ENCODE assay signal across 19 cellular contexts in genomic region chr4:32987111-32987510, GRCh38.
DNase-seq lines count a peak whose midpoint lies in the region; ATAC-seq, FAIRE-seq and TF ChIP-seq lines count a peak whose summit lies in the region.
"Had no signal": no experiment of that assay in that cellular context is flagged by ENCODE, and none has a peak within 500 bp of the region (broad histone marks: within the 10 kb centered on the region; RNA-seq: fewer than 3 reads in every experiment).

No MANE protein-coding gene starts in this region.

- no peak overlapping the region for H3K23ac ChIP-seq in mesenchymal stem cell (ENCODE audit: low read length in 2 of 2)

- no peak overlapping the region for H2BK120ac ChIP-seq in mesenchymal stem cell (ENCODE audit: low read depth, low read length)

- FAIRE-seq in small intestine (lab: Jason Lieb, UNC) = no peak
- FAIRE-seq: GM12891, GM18507, H1 had no signal

- H4K8ac ChIP-seq in mesenchymal stem cell (ENCODE audit: low read length) = no peak overlapping the region

- H3K36me3 ChIP-seq in mesenchymal stem cell (ENCODE audit: control insufficient read depth in 1 of 2, insufficient read depth in 2 of 2, low read depth in 1 of 2, low read length in 2 of 2) = no peaks in the 10 kb centered on the region
- no peaks in the 10 kb centered on the region for H3K36me3 ChIP-seq in small intestine (ENCODE audit: control insufficient read depth in 2 of 2, insufficient read depth in 2 of 2, low read length in 2 of 2)

- H3K9me3 ChIP-seq in mesenchymal stem cell (ENCODE audit: control insufficient read depth, low read length) = no peaks in the 10 kb centered on the region
- no peaks in the 10 kb centered on the region for H3K9me3 ChIP-seq in small intestine (ENCODE audit: control insufficient read depth, low read depth)
- H3K9me3 ChIP-seq: Caco-2 had no signal

- H3K14ac ChIP-seq in mesenchymal stem cell (ENCODE audit: low read length in 2 of 2) = no peak overlapping the region

- no peak overlapping the region for H3K4me3 ChIP-seq in epithelial cell of esophagus (ENCODE audit: low read length)
- H3K4me3 ChIP-seq in mesenchymal stem cell (ENCODE audit: insufficient read depth in 1 of 2, low read depth in 1 of 2, low read length in 2 of 2) = no peak overlapping the region
- H3K4me3 ChIP-seq in small intestine (ENCODE audit: low read depth in 1 of 2, low read length in 2 of 2) = no peak overlapping the region
- H3K4me3 ChIP-seq: GM23248 had no signal

- H3K27me3 ChIP-seq in mesenchymal stem cell (ENCODE audit: control insufficient read depth in 1 of 2, insufficient read depth in 1 of 2, low read length in 2 of 2) = no peaks in the 10 kb centered on the region
- no peaks in the 10 kb centered on the region for H3K27me3 ChIP-seq in small intestine (ENCODE audit: control insufficient read depth in 2 of 2, insufficient read depth in 2 of 2, low read length in 2 of 2)

- DNase-seq in NCI-H82 (lab: John Stamatoyannopoulos, UW) (peak; percentile 72), epithelial cell of esophagus (ENCODE audit: low read depth) (peak; percentile 5), mesenchymal stem cell (peak; percentile 15), small intestine (peak; percentile 16)
- DNase-seq: C1 segment of cervical spinal cord; Caco-2; CD8-positive, alpha-beta T cell; DMS153; DMS79 treated with DMSO at 0.1 percent for 48 hours; GF-D8; GM23248; H7; HCEC 1CT had no signal

- no peaks in the 10 kb centered on the region for H3K79me1 ChIP-seq in mesenchymal stem cell (replicated peaks; ENCODE audit: low read length, poor library complexity, severe bottlenecking)

- no peak overlapping the region for H2BK5ac ChIP-seq in mesenchymal stem cell (ENCODE audit: low read depth, low read length, poor library complexity, severe bottlenecking)

- no peak overlapping the region for H3K4me2 ChIP-seq in mesenchymal stem cell (ENCODE audit: low read length, poor library complexity, severe bottlenecking)

- no peak overlapping the region for H4K91ac ChIP-seq in mesenchymal stem cell (ENCODE audit: low read length)

- no peak overlapping the region for H2AK5ac ChIP-seq in mesenchymal stem cell (ENCODE audit: low read length, severe bottlenecking)

- no peak for ATAC-seq in HG03097 (IDR thresholded peaks at IDR 0.05; ENCODE audit: low FRiP score, unreplicated experiment)
- no peak for ATAC-seq in HG02840 (IDR thresholded peaks at IDR 0.05; ENCODE audit: low FRiP score, unreplicated experiment)
- no peak for ATAC-seq in HG02642 (IDR thresholded peaks at IDR 0.05; ENCODE audit: poor library complexity, unreplicated experiment)
- ATAC-seq: CD8-positive, alpha-beta T cell had no signal

- H2AFZ ChIP-seq in mesenchymal stem cell (ENCODE audit: low read depth, low read length) = no peak overlapping the region
- H2AFZ ChIP-seq: GM23248 had no signal

- H2BK12ac ChIP-seq in mesenchymal stem cell (ENCODE audit: low read length in 2 of 2) = no peak overlapping the region

- no peak overlapping the region for H3K4ac ChIP-seq in mesenchymal stem cell (ENCODE audit: low read depth in 1 of 2, low read length in 2 of 2)

- TF ChIP-seq CTCF in epithelial cell of esophagus (IDR thresholded peaks at IDR 0.05; ENCODE audit: insufficient read depth, low read depth, low read length, missing control alignments) = no peak

- H3K27ac ChIP-seq in mesenchymal stem cell (ENCODE audit: low read length, poor library complexity, severe bottlenecking) (no peak overlapping the region), small intestine (ENCODE audit: low read depth in 1 of 2, low read length in 1 of 2) (no peak overlapping the region)
- H3K27ac ChIP-seq: GM23248 had no signal

- no peak overlapping the region for H3K18ac ChIP-seq in mesenchymal stem cell (ENCODE audit: low read depth in 1 of 2, low read length in 2 of 2)

- H3K4me1 ChIP-seq in mesenchymal stem cell (ENCODE audit: control insufficient read depth, insufficient read depth, low read depth, low read length) (no peaks in the 10 kb centered on the region), small intestine (ENCODE audit: control insufficient read depth in 2 of 2, insufficient read depth in 1 of 2, low read depth in 1 of 2, low read length in 1 of 2) (no peaks in the 10 kb centered on the region)
- H3K4me1 ChIP-seq: Caco-2 had no signal

- 90% methylated on average over 2 of the region's 2 CpGs for WGBS in mesenchymal stem cell
- WGBS in small intestine, 3 donors = 14 to 56% (median 29%) methylated on average over 2 of the region's 2 CpGs

- no peak overlapping the region for H3K9ac ChIP-seq in mesenchymal stem cell (ENCODE audit: low read length)
- H3K9ac ChIP-seq: GM23248 had no signal

- H2BK15ac ChIP-seq in mesenchymal stem cell (ENCODE audit: low read depth, poor library complexity, severe bottlenecking) = no peak overlapping the region

Comparison
In these comparisons a context has a peak if more than half of its experiments do, and no peak if none do; other contexts are left out.
1. DNase-seq: peak in every context shown above with its lines; median percentile 72 in NCI-H82; 16 in small intestine; 15 in mesenchymal stem cell; 5 in epithelial cell of esophagus.